In genomic region chr3:184656430-184656990, GRCh38 we compare ENCODE assay signal across 1 cellular context.
TF ChIP-seq lines count a peak whose summit lies in the region.

No MANE protein-coding gene starts in this region.

TF ChIP-seq in GM23338, 12 proteins besides CTCF, POLR2A, EP300 and RAD21 (continued from another document):
- TF ChIP-seq ZNF462 (CRISPR knock-in tag; IDR thresholded peaks at IDR 0.05): no peak
- no peak for TF ChIP-seq JUNB (IDR thresholded peaks at IDR 0.05; ENCODE audit: unreplicated experiment)
- no peak for TF ChIP-seq STAT1 (IDR thresholded peaks at IDR 0.05; ENCODE audit: unreplicated experiment)
- TF ChIP-seq CREB1 (CRISPR knock-in tag; IDR thresholded peaks at IDR 0.05; ENCODE audit: low read depth): no peak
- TF ChIP-seq NANOG (IDR thresholded peaks at IDR 0.05; ENCODE audit: borderline replicate concordance): no peak
